10 cellular contexts compared by ENCODE assay signal in genomic region chr14:74083161-74083560, GRCh38. TPM values are rescaled to one million over a fixed set of nuclear protein-coding genes. Genes with fewer than 3 reads are reported as not detected.
DNase-seq lines count a peak whose midpoint lies in the region; ATAC-seq and TF ChIP-seq lines count a peak whose summit lies in the region.
"Had no signal": no experiment of that assay in that cellular context is flagged by ENCODE, and none has a peak within 500 bp of the region (broad histone marks: within the 10 kb centered on the region; RNA-seq: fewer than 3 reads in every experiment).

No MANE protein-coding gene starts in this region.

- H3K36me3 ChIP-seq in Karpas-422 (ENCODE audit: insufficient read depth, low read length): no peaks in the 10 kb centered on the region

- CTCF ChIA-PET in AG04450 (lab: Charles Lee): no interaction called here

- H3K36me3 Mint-ChIP-seq in natural killer cell treated with Interleukin-12 subunit alpha and Interleukin-12 subunit beta and Interleukin-15 and Interleukin-18, amount 100 ng/mL, for 72 hours: no peaks in the 10 kb centered on the region

- no peak for ATAC-seq in natural killer cell treated with Interleukin-12 subunit alpha and Interleukin-12 subunit beta and Interleukin-15 and Interleukin-18, amount 100 ng/mL, for 72 hours
- no peak for ATAC-seq in GM19455 (IDR thresholded peaks at IDR 0.05; ENCODE audit: unreplicated experiment)
- ATAC-seq in HG02571 (IDR thresholded peaks at IDR 0.05; ENCODE audit: unreplicated experiment): no peak

- peaks cover 24% of the 10 kb centered on the region for H3K4me1 ChIP-seq in Karpas-422 (ENCODE audit: low read length)

- no peaks in the 10 kb centered on the region for H4K20me1 ChIP-seq in Karpas-422 (ENCODE audit: insufficient read depth, low read depth, low read length)

- H3K4me3 ChIP-seq in AG04450 (ENCODE audit: low read depth, low read length) (peak overlapping the region; percentile 90), Karpas-422 (ENCODE audit: low read length) (peak overlapping the region; percentile 81), coronary artery (peak overlapping the region; percentile 86)

- H3K27me3 ChIP-seq in AG04450 (ENCODE audit: control insufficient read depth, insufficient read depth, low read length) (no peaks in the 10 kb centered on the region), Karpas-422 (ENCODE audit: low read length) (no peaks in the 10 kb centered on the region)

- 0 out of 2 replicates have a peak overlapping the region, but pooled peaks have one; percentile 80 for H2AFZ ChIP-seq in Karpas-422 (ENCODE audit: low read length)

- POLR2A ChIA-PET in AG04450 (lab: Yijun Ruan, JAX): no interaction called here

- no peak overlapping the region for H3K27ac ChIP-seq in AG04450 (ENCODE audit: low read depth, low read length)
- no peak overlapping the region for H3K27ac ChIP-seq in Karpas-422 (ENCODE audit: low read length)
- H3K27ac ChIP-seq in coronary artery: peak overlapping the region in 1 of 2 donors; percentile 99

- no peaks in the 10 kb centered on the region for H3K9me2 ChIP-seq in Karpas-422 (replicated peaks; ENCODE audit: insufficient read depth, low read length)

- H3K9me3 Mint-ChIP-seq in natural killer cell treated with Interleukin-12 subunit alpha and Interleukin-12 subunit beta and Interleukin-15 and Interleukin-18, amount 100 ng/mL, for 72 hours: no peaks in the 10 kb centered on the region

- H3K9me3 ChIP-seq in AG04450 (ENCODE audit: control insufficient read depth, insufficient read depth, low read length): no peaks in the 10 kb centered on the region; the same call in 1 of the 2 replicates
- H3K9me3 ChIP-seq in Karpas-422 (ENCODE audit: low read length): no peaks in the 10 kb centered on the region

- no peaks in the 10 kb centered on the region for H3K27me3 Mint-ChIP-seq in natural killer cell treated with Interleukin-12 subunit alpha and Interleukin-12 subunit beta and Interleukin-15 and Interleukin-18, amount 100 ng/mL, for 72 hours

- peak overlapping the region; percentile 94 for H3K4me2 ChIP-seq in Karpas-422 (ENCODE audit: low read depth, low read length, poor library complexity, severe bottlenecking)

- H3K9ac ChIP-seq in Karpas-422 (ENCODE audit: low read length): peak overlapping the region; percentile 79

- H3K4me1 Mint-ChIP-seq in natural killer cell treated with Interleukin-12 subunit alpha and Interleukin-12 subunit beta and Interleukin-15 and Interleukin-18, amount 100 ng/mL, for 72 hours (ENCODE audit: low read depth in 2 of 2): peaks cover 16 to 26% of the 10 kb centered on the region in 2 donors

- H3K27ac Mint-ChIP-seq in natural killer cell treated with Interleukin-12 subunit alpha and Interleukin-12 subunit beta and Interleukin-15 and Interleukin-18, amount 100 ng/mL, for 72 hours: peak overlapping the region in 1 of 2 donors; percentile 96

- peaks cover 42% of the 10 kb centered on the region for H3K79me2 ChIP-seq in Karpas-422 (ENCODE audit: low read length)

- H3K4me3 Mint-ChIP-seq in natural killer cell treated with Interleukin-12 subunit alpha and Interleukin-12 subunit beta and Interleukin-15 and Interleukin-18, amount 100 ng/mL, for 72 hours: peak overlapping the region; percentile 96

- no peak for DNase-seq in AG04450 (ENCODE audit: low read depth, low spot score)
- DNase-seq in Karpas-422: no peak
- DNase-seq in coronary artery (ENCODE audit: low spot score): no peak
- DNase-seq in natural killer cell treated with Interleukin-12 subunit alpha and Interleukin-12 subunit beta and Interleukin-15 and Interleukin-18, amount 100 ng/mL, for 72 hours (ENCODE audit: low spot score): no peak
- no peak for DNase-seq in H4 (ENCODE audit: low spot score)
- DNase-seq in NCI-H2081 (lab: John Stamatoyannopoulos, UW): no peak
- DNase-seq: amniotic stem cell, occipital lobe had no signal

- TF ChIP-seq CTCF in AG04450 (IDR thresholded peaks at IDR 0.05; ENCODE audit: low read depth, low read length): no peak
- no peak for TF ChIP-seq CTCF in coronary artery (IDR thresholded peaks at IDR 0.05)

RNA-seq across cellular contexts. Expression of gene ALDH6A1, which starts 1.1 kb away (rescaled TPM):
- polyA plus RNA-seq in AG04450 (2011; rRNA removed): 18.3 and 19.0 TPM in 2 replicates
- polyA minus RNA-seq in AG04450 (2011; rRNA and poly(A)+ RNA removed): 16.8 and 20.2 TPM in 2 replicates
- 24.2 and 43.0 TPM in 2 replicates for total RNA-seq in Karpas-422 (2014; rRNA removed; shearing (Covaris generic); ENCODE audit: low replicate concordance)
- total RNA-seq in natural killer cell treated with Interleukin-12 subunit alpha and Interleukin-12 subunit beta and Interleukin-15 and Interleukin-18, amount 100 ng/mL, for 72 hours: 10 to 100 TPM in 1 of 2 donors, 1 to 10 TPM in 1; 5.5 to 11.4 TPM
- 13.3 and 15.1 TPM in 2 replicates for total RNA-seq in H4 (2014; rRNA removed; shearing (Covaris generic))

RNA-seq across cellular contexts. Expression of gene LIN52, which starts 1.6 kb away (rescaled TPM):
- polyA plus RNA-seq in AG04450 (2011; rRNA removed): 8.1 and 10.6 TPM in 2 replicates
- polyA minus RNA-seq in AG04450 (2011; rRNA and poly(A)+ RNA removed): 5.0 and 7.6 TPM in 2 replicates
- 17.1 and 34.0 TPM in 2 replicates for total RNA-seq in Karpas-422 (2014; rRNA removed; shearing (Covaris generic); ENCODE audit: low replicate concordance)
- total RNA-seq in natural killer cell treated with Interleukin-12 subunit alpha and Interleukin-12 subunit beta and Interleukin-15 and Interleukin-18, amount 100 ng/mL, for 72 hours: 10 to 100 TPM; 20.7 TPM
- 13.0 TPM in 2 replicates for total RNA-seq in H4 (2014; rRNA removed; shearing (Covaris generic))
